25 cellular contexts compared by ENCODE assay signal in the genomic region with DNA sequence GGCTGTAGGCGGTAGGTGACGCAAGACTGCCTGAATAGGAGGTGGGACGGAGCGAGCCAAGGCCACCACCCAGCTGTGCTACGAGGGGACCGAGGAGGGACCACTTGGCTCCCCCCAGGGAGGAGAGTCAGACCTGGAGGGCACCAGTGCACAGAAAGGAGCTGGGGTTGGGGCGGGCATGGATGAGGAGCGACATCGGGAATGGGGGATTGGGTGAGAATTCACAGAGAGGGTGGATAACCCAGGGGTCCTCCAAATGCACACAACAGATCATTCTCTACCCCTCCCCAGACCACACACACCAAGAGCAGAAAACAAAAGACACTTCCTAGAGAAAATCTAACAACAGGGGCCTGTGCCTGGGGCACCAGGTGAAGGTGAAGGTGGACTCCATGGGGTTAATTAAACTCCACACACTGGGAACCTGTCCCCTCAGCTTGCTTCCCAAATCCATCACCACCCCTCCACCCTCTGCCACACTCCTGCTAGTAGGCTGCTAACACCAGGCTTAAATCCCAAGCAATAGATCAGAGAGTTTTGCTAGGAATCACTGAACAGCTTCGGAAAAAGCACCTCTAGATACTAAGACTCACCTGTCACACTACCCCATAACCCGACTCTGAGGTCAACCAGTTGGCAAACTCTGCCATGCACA.
DNase-seq lines count a peak whose midpoint lies in the region; TF ChIP-seq lines count a peak whose summit lies in the region.
"Had no signal": no experiment of that assay in that cellular context is flagged by ENCODE, and none has a peak within 500 bp of the region (broad histone marks: within the 10 kb centered on the region; RNA-seq: fewer than 3 reads in every experiment).

No MANE protein-coding gene starts in this region.

- peaks cover 54% of the 10 kb centered on the region for H4K20me1 ChIP-seq in BLaER1

- no peak overlapping the region for H3K4me3 Mint-ChIP-seq in nephron progenitor cell
- H3K4me3 Mint-ChIP-seq: activated T-cell treated with anti-CD3 and anti-CD28 coated beads, Interleukin-2, amount 50 U/mL, for 24 hours; nephron; type B pancreatic cell had no signal

- H3K27ac ChIP-seq in BLaER1: no peak overlapping the region
- H3K27ac ChIP-seq in colonic mucosa: no peak overlapping the region
- H3K27ac ChIP-seq: HL-60, pancreas, SK-N-MC had no signal

- no peak for TF ChIP-seq POLR2A in erythroblast (IDR thresholded peaks at IDR 0.05; ENCODE audit: low read length)

- peaks cover 56% of the 10 kb centered on the region for H3K4me1 ChIP-seq in BLaER1
- no peaks in the 10 kb centered on the region for H3K4me1 ChIP-seq in colonic mucosa
- H3K4me1 ChIP-seq: pancreas had no signal

- peaks cover 5% of the 10 kb centered on the region for H3K36me3 Mint-ChIP-seq in nephron progenitor cell (ENCODE audit: low read depth)
- H3K36me3 Mint-ChIP-seq: type B pancreatic cell had no signal

- no peak overlapping the region for H3K9ac ChIP-seq in BLaER1
- H3K9ac ChIP-seq in colonic mucosa (ENCODE audit: low read depth in 2 of 2, low read length in 2 of 2): no peak overlapping the region

- H3K27me3 ChIP-seq in BLaER1 (peaks cover 58% of the 10 kb centered on the region), colonic mucosa (no peaks in the 10 kb centered on the region)
- H3K27me3 ChIP-seq: pancreas had no signal

- H3K36me3 ChIP-seq in BLaER1 (no peaks in the 10 kb centered on the region), colonic mucosa (no peaks in the 10 kb centered on the region)
- H3K36me3 ChIP-seq: pancreas had no signal

- H3K9me3 Mint-ChIP-seq in nephron progenitor cell: no peaks in the 10 kb centered on the region
- H3K9me3 Mint-ChIP-seq: activated T-cell treated with anti-CD3 and anti-CD28 coated beads, Interleukin-2, amount 50 U/mL, for 24 hours; nephron had no signal

- H3K27me3 Mint-ChIP-seq in nephron progenitor cell (ENCODE audit: low read depth, poor library complexity): peaks cover 7% of the 10 kb centered on the region

- intact Hi-C loops in colonic mucosa (cut with DNase I): no loop called here

- DNase-seq in GM10266 (ENCODE audit: extremely low spot score): peak; percentile 5
- peak; percentile 11 for DNase-seq in colonic mucosa
- DNase-seq in nephron progenitor cell: no peak
- no peak for DNase-seq in erythroblast (lab: John Stamatoyannopoulos, UW)
- DNase-seq in foreskin fibroblast: no peak
- no peak for DNase-seq in OCI-M2 (lab: John Stamatoyannopoulos, UW; ENCODE audit: unreplicated experiment)
- DNase-seq in NCI-H1417 treated with DMSO at 0.1 percent for 48 hours (lab: John Stamatoyannopoulos, UW): no peak
- DNase-seq: ACHN; activated CD4-positive, alpha-beta T cell treated with anti-CD3 and anti-CD28 coated beads for 4 hours; activated gamma-delta T cell treated with Interleukin-2 at 50 U/mL for 16 hours; activated T-cell treated with anti-CD3 and anti-CD28 coated beads, Interleukin-2, amount 50 U/mL, for 24 hours; Caco-2; DMS79; GF-D8; islet precursor cell; NCI-H1694; NCI-H2171; NCI-H69; pancreas; stimulated activated CD4-positive, alpha-beta T cell treated with anti-CD3 and anti-CD28 coated beads, Interleukin-2, amount 100 ng/mL, for 48 hours had no signal

- H3K9me3 ChIP-seq in BLaER1: no peaks in the 10 kb centered on the region
- H3K9me3 ChIP-seq in colonic mucosa: no peaks in the 10 kb centered on the region
- H3K9me3 ChIP-seq: Caco-2, pancreas had no signal

- TF ChIP-seq CTCF in GM10266 (IDR thresholded peaks at IDR 0.05; ENCODE audit: control insufficient read depth, insufficient read depth, low read depth, missing control alignments): no peak
- no peak for TF ChIP-seq CTCF in colonic mucosa (IDR thresholded peaks at IDR 0.05)
- no peak for TF ChIP-seq CTCF in nephron progenitor cell (IDR thresholded peaks at IDR 0.05)
- no peak for TF ChIP-seq CTCF in foreskin fibroblast (IDR thresholded peaks at IDR 0.05; ENCODE audit: low read depth, low read length)

- peak overlapping the region; percentile 12 for H3K27ac Mint-ChIP-seq in nephron progenitor cell
- H3K27ac Mint-ChIP-seq: activated T-cell treated with anti-CD3 and anti-CD28 coated beads, Interleukin-2, amount 50 U/mL, for 24 hours; nephron; type B pancreatic cell had no signal

- H3K4me2 ChIP-seq in BLaER1: peak overlapping the region; percentile 84

- peaks cover 53% of the 10 kb centered on the region for H3K4me1 Mint-ChIP-seq in nephron progenitor cell

- H3K4me3 ChIP-seq in BLaER1: no peak overlapping the region
- H3K4me3 ChIP-seq in colonic mucosa: no peak overlapping the region
- no peak overlapping the region for H3K4me3 ChIP-seq in foreskin fibroblast (ENCODE audit: low read depth in 1 of 2, low read length in 2 of 2)
- H3K4me3 ChIP-seq: pancreas, SK-N-MC had no signal

Comparison
In these comparisons a context has a peak if more than half of its experiments do, and no peak if none do; other contexts are left out.
1. DNase-seq: peak in GM10266 (single experiment) and colonic mucosa (single experiment); none in nephron progenitor cell (single experiment), erythroblast (0 of 2), foreskin fibroblast (0 of 2), OCI-M2 (single experiment) and NCI-H1417 treated with DMSO at 0.1 percent for 48 hours (single experiment).